In the genomic region with DNA sequence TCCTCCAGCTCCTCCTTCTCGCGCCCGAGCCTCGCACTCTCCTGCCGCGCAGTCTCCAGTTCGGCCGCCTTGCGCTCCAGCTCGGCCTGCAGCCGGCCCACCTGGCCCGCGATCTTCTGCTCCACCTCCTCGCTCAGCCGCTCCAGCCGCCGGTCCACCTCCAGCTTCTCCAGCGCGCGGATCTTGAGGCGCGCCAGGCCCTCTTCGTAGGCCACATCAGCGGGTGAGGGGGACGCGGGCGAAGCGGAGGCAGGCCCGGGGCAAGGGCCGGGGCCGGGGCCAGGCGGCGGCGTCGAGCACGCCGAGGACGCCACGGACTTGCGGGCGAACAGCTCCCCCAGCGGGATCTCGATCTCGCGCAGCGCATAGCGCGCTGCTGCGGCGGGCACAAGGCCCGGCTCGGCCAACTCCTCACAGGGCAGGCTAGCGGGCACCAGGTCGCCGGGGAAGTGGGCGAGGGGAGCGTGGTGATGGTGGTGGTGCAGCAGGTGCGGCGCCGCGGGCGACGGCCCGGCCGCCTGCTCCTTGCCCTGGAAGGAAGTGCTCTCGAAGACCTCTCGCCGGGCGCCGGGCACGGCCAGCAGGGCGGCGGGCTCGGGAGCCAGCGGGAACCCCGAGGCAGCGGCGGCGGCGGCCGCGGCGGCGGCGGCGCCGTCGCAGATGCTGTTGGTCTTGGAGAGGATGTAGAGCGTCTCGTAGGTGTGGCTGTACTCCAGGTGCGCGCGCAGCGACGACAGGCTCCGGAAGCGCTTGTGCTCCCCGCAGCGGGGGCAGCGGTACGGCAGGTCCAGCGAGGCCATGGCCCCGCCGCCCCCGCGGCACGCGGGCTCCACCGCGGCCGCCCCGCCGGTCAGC, we compare ENCODE assay signal across 8 cellular contexts. TPM values are rescaled to one million over a fixed set of nuclear protein-coding genes. Genes with fewer than 3 reads are reported as not detected.
DNase-seq lines count a peak whose midpoint lies in the region; ATAC-seq lines count a peak whose summit lies in the region.

No MANE protein-coding gene starts in this region.

- H3K9me3 Mint-ChIP-seq in naive B cell: peaks cover 0 to 2% (median 0%) of the 10 kb centered on the region in 7 donors

- H3K4me1 ChIP-seq in ACC112 (ENCODE audit: control insufficient read depth, insufficient read depth, low read length, unreplicated experiment): no peaks in the 10 kb centered on the region
- peaks cover 0 to 8% (median 7%) of the 10 kb centered on the region in 5 donors for H3K4me1 ChIP-seq in subcutaneous abdominal adipose tissue (ENCODE audit: control insufficient read depth in 5 of 5, insufficient read depth in 5 of 5, low read length in 5 of 5)

- DNase-seq in NCI-H1048 (lab: John Stamatoyannopoulos, UW): peak; percentile 48
- DNase-seq in activated CD4-positive, alpha-beta T cell treated with anti-CD3 and anti-CD28 coated beads for 1 hour: peak; percentile 64
- DNase-seq in naive B cell: peak; percentile 11
- no peak for DNase-seq in superior temporal gyrus (ENCODE audit: extremely low spot score)

- no peaks in the 10 kb centered on the region for H3K79me2 ChIP-seq in ACC112 (ENCODE audit: control insufficient read depth, insufficient read depth, low read length, unreplicated experiment)

- H3K9me3 ChIP-seq in subcutaneous abdominal adipose tissue (ENCODE audit: control insufficient read depth in 5 of 5, low read length in 5 of 5): peaks cover 0 to 3% (median 0%) of the 10 kb centered on the region in 5 donors

- H3K36me3 ChIP-seq in ACC112 (ENCODE audit: insufficient read depth, low read length) (no peaks in the 10 kb centered on the region), subcutaneous abdominal adipose tissue (ENCODE audit: control insufficient read depth in 5 of 5, insufficient read depth in 5 of 5, low read length in 5 of 5) (peaks cover 0 to under 1% (median 0%) of the 10 kb centered on the region in 5 donors)

- H3K27ac Mint-ChIP-seq in naive B cell: no peak overlapping the region

- H3K27me3 Mint-ChIP-seq in naive B cell: peaks cover 0 to 8% (median 5%) of the 10 kb centered on the region in 3 donors

- peak overlapping the region in 3 of 8 donors; percentile 18 to 68 (median 42) for H3K4me3 Mint-ChIP-seq in naive B cell

- no peak overlapping the region for H3K9ac ChIP-seq in subcutaneous abdominal adipose tissue (ENCODE audit: low read length in 5 of 5)

- H2AFZ ChIP-seq in ACC112 (ENCODE audit: low read length, unreplicated experiment): no peak overlapping the region

- H3K4me3 ChIP-seq in ACC112 (ENCODE audit: low read depth, low read length) (peak overlapping the region; percentile 56; the same call in 1 of the 2 replicates), subcutaneous abdominal adipose tissue (ENCODE audit: low read depth in 1 of 5, low read length in 5 of 5) (peak overlapping the region in 3 of 5 donors; percentile 29 to 35 (median 32))

- H3K27ac ChIP-seq in ACC112 (ENCODE audit: low read depth, low read length) (no peak overlapping the region), cingulate gyrus (ENCODE audit: low read depth, low read length) (peak overlapping the region; percentile 29), subcutaneous abdominal adipose tissue (ENCODE audit: low read depth, low read length) (no peak overlapping the region)

- peaks cover 10% of the 10 kb centered on the region for H3K27me3 ChIP-seq in ACC112 (ENCODE audit: insufficient read depth, low read length)
- H3K27me3 ChIP-seq in subcutaneous abdominal adipose tissue (ENCODE audit: control insufficient read depth in 5 of 5, insufficient read depth in 4 of 5, low read length in 5 of 5): peaks cover 17 to 41% (median 34%) of the 10 kb centered on the region in 5 donors

- H3K36me3 Mint-ChIP-seq in naive B cell: peaks cover 4 to 16% of the 10 kb centered on the region in 2 donors

- ATAC-seq in GM19452 (IDR thresholded peaks at IDR 0.05; ENCODE audit: unreplicated experiment): peak; percentile 75
- ATAC-seq in naive B cell (ENCODE audit: low read depth in 2 of 2): peak; percentile 88 to 89

- peaks cover 8 to 26% (median 22%) of the 10 kb centered on the region in 3 donors for H3K4me1 Mint-ChIP-seq in naive B cell

RNA-seq across cellular contexts. Expression of a gene that starts 15.2 kb away (rescaled TPM):
- polyA plus RNA-seq in naive B cell (ENCODE audit: low read depth in 6 of 6): 1 to 10 TPM in 4 of 6 donors, under 1 TPM in 1, not detected in 1; 0.79 to 2.3 (median 1.1) TPM

RNA-seq across cellular contexts. Expression of a gene that starts 24.3 kb away (rescaled TPM):
- under 1 TPM in 3 of 6 donors, not detected in 3; 0.23 to 0.84 (median 0.49) TPM for polyA plus RNA-seq in naive B cell (ENCODE audit: low read depth in 6 of 6)

RNA-seq across cellular contexts. Expression of a gene that starts 35.0 kb away (rescaled TPM):
- 100 to 1,000 TPM; 224 to 376 (median 265) TPM for polyA plus RNA-seq in naive B cell (ENCODE audit: low read depth in 6 of 6)

RNA-seq across cellular contexts. Expression of a gene that starts 36.0 kb away (rescaled TPM):
- polyA plus RNA-seq in naive B cell (ENCODE audit: low read depth in 6 of 6): 10 to 100 TPM in 5 of 6 donors, 1 to 10 TPM in 1; 9.5 to 19.1 (median 10.6) TPM

RNA-seq across cellular contexts. Expression of a gene that starts 55.0 kb away (rescaled TPM):
- 10 to 100 TPM in 5 of 6 donors, 1 to 10 TPM in 1; 4.9 to 29.2 (median 20.9) TPM for polyA plus RNA-seq in naive B cell (ENCODE audit: low read depth in 6 of 6)
